ENCODE assay signal across 21 cellular contexts in the genomic region with DNA sequence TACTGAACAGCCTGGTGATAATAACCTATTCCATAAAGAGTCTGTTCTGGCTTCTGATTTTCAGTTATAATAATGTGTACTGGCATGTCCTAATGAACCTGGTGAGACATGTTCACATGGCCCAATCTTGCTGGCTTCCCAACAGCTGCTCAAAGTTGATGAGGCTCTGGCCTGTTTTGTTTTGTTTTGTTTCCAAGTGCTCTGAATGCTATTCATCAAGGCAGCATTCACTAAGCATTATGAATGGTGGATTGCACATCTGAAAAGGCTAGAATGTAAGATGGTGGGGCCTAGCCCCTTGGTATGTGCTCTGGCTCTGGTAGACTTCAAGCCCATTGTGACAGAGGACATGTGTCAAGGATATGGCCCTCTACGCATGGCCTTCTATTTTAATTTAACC.
"Had no signal": no experiment of that assay in that cellular context is flagged by ENCODE, and none has a peak within 500 bp of the region (broad histone marks: within the 10 kb centered on the region; RNA-seq: fewer than 3 reads in every experiment).

No MANE protein-coding gene starts in this region.

- ATAC-seq: activated CD4-positive, CD25-positive, alpha-beta regulatory T cell treated with anti-CD3 and anti-CD28 coated beads, Interleukin-2, amount 50 U/mL, for 24 hours; gastrocnemius medialis; naive thymus-derived CD8-positive, alpha-beta T cell; right lobe of liver; stimulated activated naive CD8-positive, alpha-beta T cell treated with anti-CD3 and anti-CD28 coated beads, Interleukin-15, amount 100 ng/mL, for 72 hours; upper lobe of right lung had no signal

- H3K9me3 Mint-ChIP-seq: activated T-helper 2 cell treated with anti-CD3 and anti-CD28 coated beads, Interferon-gamma antibody, Interleukin-2, Interleukin-4, amounts not matched to agents 10 μg/mL and 5 μg/mL and 100 μg/mL, durations not matched to agents 14 hours and 24 hours and 36 hours had no signal

- H3K4me3 ChIP-seq: gastrocnemius medialis, lung, right lobe of liver, SK-N-MC, testis, upper lobe of right lung had no signal

- H3K4me3 Mint-ChIP-seq: central memory CD8-positive, alpha-beta T cell; naive thymus-derived CD8-positive, alpha-beta T cell; stimulated activated naive CD8-positive, alpha-beta T cell treated with anti-CD3 and anti-CD28 coated beads, Interleukin-15, amount 100 ng/mL, for 72 hours had no signal

- FAIRE-seq: endothelial cell of umbilical vein, islet of Langerhans had no signal

- H3K27me3 ChIP-seq: gastrocnemius medialis, right lobe of liver, testis, upper lobe of right lung had no signal

- H3K27me3 Mint-ChIP-seq: central memory CD8-positive, alpha-beta T cell; stimulated activated naive CD8-positive, alpha-beta T cell treated with anti-CD3 and anti-CD28 coated beads, Interleukin-15, amount 100 ng/mL, for 72 hours had no signal

- H3K27ac Mint-ChIP-seq: activated T-helper 2 cell treated with anti-CD3 and anti-CD28 coated beads, Interferon-gamma antibody, Interleukin-2, Interleukin-4, amounts not matched to agents 10 μg/mL and 5 μg/mL and 100 μg/mL, durations not matched to agents 14 hours and 24 hours and 36 hours; naive thymus-derived CD8-positive, alpha-beta T cell; progenitor cell of endocrine pancreas; stimulated activated naive CD8-positive, alpha-beta T cell treated with anti-CD3 and anti-CD28 coated beads, Interleukin-15, amount 100 ng/mL, for 72 hours had no signal

- DNase-seq: activated CD4-positive, alpha-beta T cell treated with anti-CD3 and anti-CD28 coated beads, Interleukin-2, amount 50 U/mL, for 1 hour; activated CD8-positive, alpha-beta memory T cell treated with anti-CD3 and anti-CD28 coated beads for 24 hours; activated naive CD4-positive, alpha-beta T cell treated with anti-CD3 and anti-CD28 coated beads, Interleukin-2, amount 50 U/mL, for 16 hours; cortex of kidney; effector CD4-positive, alpha-beta T cell; gastrocnemius medialis; naive thymus-derived CD8-positive, alpha-beta T cell; nucleus accumbens; right lobe of liver; stimulated activated naive CD8-positive, alpha-beta T cell treated with anti-CD3 and anti-CD28 coated beads, Interleukin-15, amount 100 ng/mL, for 72 hours; T-helper 9 cell; testis; upper lobe of right lung had no signal

- H3K9me3 ChIP-seq: gastrocnemius medialis, right lobe of liver, testis, upper lobe of right lung had no signal

- H3K27ac ChIP-seq: gastrocnemius medialis, right lobe of liver, SK-N-MC, testis, upper lobe of right lung had no signal

- H3K4me1 Mint-ChIP-seq: central memory CD8-positive, alpha-beta T cell; naive thymus-derived CD8-positive, alpha-beta T cell; stimulated activated naive CD8-positive, alpha-beta T cell treated with anti-CD3 and anti-CD28 coated beads, Interleukin-15, amount 100 ng/mL, for 72 hours had no signal

- H3K4me1 ChIP-seq: gastrocnemius medialis, right lobe of liver, upper lobe of right lung had no signal

- H3K36me3 ChIP-seq: gastrocnemius medialis, right lobe of liver, upper lobe of right lung had no signal
